ENCODE assay signal across 13 cellular contexts in genomic region chr3:163809540-163809993, GRCh38.
DNase-seq lines count a peak whose midpoint lies in the region; ATAC-seq and TF ChIP-seq lines count a peak whose summit lies in the region.
"Had no signal": no experiment of that assay in that cellular context is flagged by ENCODE, and none has a peak within 500 bp of the region (broad histone marks: within the 10 kb centered on the region; RNA-seq: fewer than 3 reads in every experiment).

No MANE protein-coding gene starts in this region.

- no peaks in the 10 kb centered on the region for H3K79me2 ChIP-seq in SU-DHL-6 (ENCODE audit: insufficient read depth, low read length)

- peak overlapping the region; percentile 31; the same call in 1 of the 2 replicates for H3K4me2 ChIP-seq in BLaER1
- peak overlapping the region; percentile 81 for H3K4me2 ChIP-seq in SU-DHL-6 (ENCODE audit: low read depth, low read length, poor library complexity, severe bottlenecking)

- H3K27ac ChIP-seq in BLaER1 (no peak overlapping the region), SU-DHL-6 (ENCODE audit: low read depth, low read length) (peak overlapping the region; percentile 58)

- no peaks in the 10 kb centered on the region for H3K36me3 ChIP-seq in BLaER1
- H3K36me3 ChIP-seq in SU-DHL-6 (ENCODE audit: low read length), result peaks cover 2% of the 10 kb centered on the region

- H3K9ac ChIP-seq in BLaER1 (no peak overlapping the region), SU-DHL-6 (ENCODE audit: low read length) (peak overlapping the region; percentile 11; the same call in 1 of the 2 replicates)

- ATAC-seq in GM19395 (IDR thresholded peaks at IDR 0.05; ENCODE audit: unreplicated experiment) (peak; percentile 82), HG03064 (IDR thresholded peaks at IDR 0.05; ENCODE audit: low read depth, unreplicated experiment) (peak; percentile 91), HG03196 (IDR thresholded peaks at IDR 0.05; ENCODE audit: unreplicated experiment) (no peak)
- ATAC-seq: activated CD4-positive, CD25-positive, alpha-beta regulatory T cell treated with anti-CD3 and anti-CD28 coated beads, Interleukin-2, amount 50 U/mL, for 24 hours had no signal

- H3K27me3 ChIP-seq in BLaER1 (no peaks in the 10 kb centered on the region), SU-DHL-6 (ENCODE audit: low read length) (no peaks in the 10 kb centered on the region)

- H3K9me3 ChIP-seq in BLaER1 (no peaks in the 10 kb centered on the region), SU-DHL-6 (ENCODE audit: insufficient read depth, low read length) (peaks cover 2% of the 10 kb centered on the region; the same call in 1 of the 2 replicates)

- H3F3A ChIP-seq in SU-DHL-6 (ENCODE audit: insufficient read depth), result peaks cover 13% of the 10 kb centered on the region; the same call in 1 of the 2 replicates

- H4K20me1 ChIP-seq in BLaER1 (no peaks in the 10 kb centered on the region), SU-DHL-6 (ENCODE audit: low read depth, low read length) (no peaks in the 10 kb centered on the region)

- H3K4me1 ChIP-seq in BLaER1, result peaks cover 7% of the 10 kb centered on the region; the same call in 1 of the 2 replicates

- no peak for DNase-seq in effector CD8-positive, alpha-beta T cell (lab: John Stamatoyannopoulos, UW)
- no peak for DNase-seq in superior temporal gyrus (ENCODE audit: extremely low spot score)
- no peak for DNase-seq in AML-193 (lab: John Stamatoyannopoulos, UW)
- DNase-seq: GF-D8, immature natural killer cell, NCI-H1105 treated with DMSO at 0.1 percent for 48 hours, NCI-H345 had no signal

- H2AFZ ChIP-seq in SU-DHL-6 (ENCODE audit: low read depth, low read length, severe bottlenecking), result peak overlapping the region; percentile 96

- H3K4me3 ChIP-seq in BLaER1 (no peak overlapping the region), SU-DHL-6 (ENCODE audit: insufficient read depth, low read length, poor library complexity, severe bottlenecking) (peak overlapping the region; percentile 4)

- H3K9me2 ChIP-seq in SU-DHL-6 (replicated peaks; ENCODE audit: insufficient read depth, low read length), result no peaks in the 10 kb centered on the region

- no peak for TF ChIP-seq CTCF in SU-DHL-6 (IDR thresholded peaks at IDR 0.05; ENCODE audit: insufficient read depth, low read length, poor library complexity, severe bottlenecking)
